ENCODE assay signal across 8 cellular contexts in the genomic region with DNA sequence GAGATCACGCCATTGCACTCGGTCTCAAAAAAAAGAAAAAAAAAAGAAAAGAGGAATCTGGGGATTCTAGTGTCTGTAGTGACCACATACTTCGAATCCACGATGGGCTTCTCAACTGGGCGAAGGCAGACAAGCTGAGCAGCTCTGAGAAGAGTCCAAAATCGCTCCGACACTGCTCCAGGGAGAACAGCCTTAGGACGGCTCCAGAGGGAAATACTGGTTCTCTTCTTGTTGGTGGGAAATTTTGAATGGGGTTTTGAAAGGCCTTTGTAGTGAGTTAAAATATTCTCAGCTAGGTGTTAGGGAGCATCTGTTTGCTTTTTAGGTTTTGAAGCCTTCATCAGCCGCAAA. TPM values are rescaled to one million over a fixed set of nuclear protein-coding genes. Genes with fewer than 3 reads are reported as not detected.
DNase-seq lines count a peak whose midpoint lies in the region; ATAC-seq, FAIRE-seq and TF ChIP-seq lines count a peak whose summit lies in the region.
"Had no signal": no experiment of that assay in that cellular context is flagged by ENCODE, and none has a peak within 500 bp of the region (broad histone marks: within the 10 kb centered on the region; RNA-seq: fewer than 3 reads in every experiment).

No MANE protein-coding gene starts in this region.

- peaks cover 10 to 26% of the 10 kb centered on the region in 2 donors for H3K36me3 Mint-ChIP-seq in stimulated activated naive B cell treated with anti-CD40 and anti-IgM and Interleukin-4, amounts not matched to agents 10 μg/mL and 1 μg/mL and 100 μg/mL, for 72 hours

- H3K27me3 Mint-ChIP-seq in stimulated activated naive B cell treated with anti-CD40 and anti-IgM and Interleukin-4, amounts not matched to agents 10 μg/mL and 1 μg/mL and 100 μg/mL, for 72 hours, result peaks cover 0 to 14% of the 10 kb centered on the region in 2 donors

- H3K4me3 ChIP-seq in IMR-90 (ENCODE audit: insufficient read depth, low read depth, low read length) (no peak overlapping the region), RWPE2 (ENCODE audit: severe bottlenecking) (peak overlapping the region; percentile 86), small intestine (ENCODE audit: low read depth in 1 of 2, low read length in 2 of 2) (no peak overlapping the region)

- H3K56ac ChIP-seq in IMR-90 (ENCODE audit: extremely low read depth, insufficient read depth, low read length), result no peak overlapping the region

- POLR2A ChIA-PET in IMR-90 (lab: Charles Lee; ENCODE audit: unreplicated experiment), result interaction anchor here (1.0 kb wide), 1 partner anchor 13 kb away, joined by 6 read pairs; no protein-coding TSS in a partner anchor

- no peaks in the 10 kb centered on the region for H3K4me1 ChIP-seq in IMR-90 (ENCODE audit: control insufficient read depth, insufficient read depth, low read length)
- H3K4me1 ChIP-seq in RWPE2 (ENCODE audit: insufficient read depth, poor library complexity, severe bottlenecking), result no peaks in the 10 kb centered on the region
- no peaks in the 10 kb centered on the region for H3K4me1 ChIP-seq in small intestine (ENCODE audit: control insufficient read depth in 2 of 2, insufficient read depth in 1 of 2, low read depth in 1 of 2, low read length in 1 of 2)

- H3K23ac ChIP-seq in IMR-90 (ENCODE audit: low read depth, low read length), result no peak overlapping the region

- H3K4me2 ChIP-seq in IMR-90 (ENCODE audit: low read depth, low read length), result no peak overlapping the region

- no peak overlapping the region for H2BK20ac ChIP-seq in IMR-90 (ENCODE audit: low read depth, low read length)

- H2AK9ac ChIP-seq in IMR-90 (replicated peaks; ENCODE audit: low read depth, low read length, poor library complexity), result peak overlapping the region; percentile 75

- no peak overlapping the region for H3K9ac ChIP-seq in IMR-90 (ENCODE audit: low read depth, low read length)

- H4K5ac ChIP-seq in IMR-90 (ENCODE audit: low read depth, low read length), result no peak overlapping the region

- H2BK15ac ChIP-seq in IMR-90 (ENCODE audit: low read depth, low read length), result no peak overlapping the region

- no peak for TF ChIP-seq RAD21 in IMR-90 (IDR thresholded peaks at IDR 0.05; ENCODE audit: low read length)

- no peak overlapping the region for H3K14ac ChIP-seq in IMR-90 (replicated peaks; ENCODE audit: low read depth, low read length)

- H3K27me3 ChIP-seq in IMR-90 (ENCODE audit: control insufficient read depth, insufficient read depth, low read length) (no peaks in the 10 kb centered on the region), RWPE2 (ENCODE audit: insufficient read depth, poor library complexity, severe bottlenecking) (no peaks in the 10 kb centered on the region), small intestine (ENCODE audit: control insufficient read depth in 2 of 2, insufficient read depth in 2 of 2, low read length in 2 of 2) (no peaks in the 10 kb centered on the region)

- no peak overlapping the region; the same call in 1 of the 2 replicates for H2AK5ac ChIP-seq in IMR-90 (ENCODE audit: low read depth, low read length)

- no peak for TF ChIP-seq POLR2A in IMR-90 (IDR thresholded peaks at IDR 0.05; ENCODE audit: low read depth, low read length)

- H3K9me3 Mint-ChIP-seq in stimulated activated naive B cell treated with anti-CD40 and anti-IgM and Interleukin-4, amounts not matched to agents 10 μg/mL and 1 μg/mL and 100 μg/mL, for 72 hours, result no peaks in the 10 kb centered on the region

- CTCF ChIA-PET in IMR-90 (lab: Yijun Ruan, JAX), result no interaction called here

- no peak overlapping the region for H4K8ac ChIP-seq in IMR-90 (ENCODE audit: low read depth in 2 of 2, low read length in 2 of 2)

- dilution Hi-C loops in IMR-90 (cut with HindIII; ENCODE audit: low sequenced_read_pairs, unreplicated experiment), result no loop called here

- no peak overlapping the region for H2BK5ac ChIP-seq in IMR-90 (ENCODE audit: low read depth, low read length, poor library complexity, severe bottlenecking)

- peak overlapping the region; percentile 95 to 100 for H3K4me3 Mint-ChIP-seq in stimulated activated naive B cell treated with anti-CD40 and anti-IgM and Interleukin-4, amounts not matched to agents 10 μg/mL and 1 μg/mL and 100 μg/mL, for 72 hours

- WGBS in IMR-90 (ENCODE audit: extremely low coverage in 2 of 2, insufficient read length in 1 of 2), 2 experiments, result 80% methylated on average over 6 of the region's 9 CpGs; no CpG with 5 or more reads in 1 of the 2 experiments
- WGBS in small intestine, 3 donors, result 57 to 70% (median 69%) methylated on average over 9 of the region's 9 CpGs

- no peak overlapping the region for H2BK120ac ChIP-seq in IMR-90 (ENCODE audit: low read depth, low read length)

- DNase-seq in IMR-90, result no peak
- no peak for DNase-seq in RWPE2 (ENCODE audit: low spot score)
- peak; percentile 21 for DNase-seq in globus pallidus (ENCODE audit: low spot score)
- DNase-seq in stimulated activated naive B cell treated with anti-CD40 and anti-IgM and Interleukin-4, amounts not matched to agents 10 μg/mL and 1 μg/mL and 100 μg/mL, for 72 hours, result no peak
- no peak for DNase-seq in RKO (ENCODE audit: low spot score)
- no peak for DNase-seq in small intestine

- H4K20me1 ChIP-seq in IMR-90 (ENCODE audit: insufficient read depth, low read length), result peaks cover 6% of the 10 kb centered on the region; the same call in 1 of the 2 replicates

- TF ChIP-seq CTCF in IMR-90 (conservative IDR thresholded peaks at IDR 0.05; ENCODE audit: low read depth, low read length) (no peak), RWPE2 (IDR thresholded peaks at IDR 0.05; ENCODE audit: poor library complexity, severe bottlenecking) (no peak)

- H3K27ac ChIP-seq in IMR-90 (ENCODE audit: insufficient read depth, low read length) (no peak overlapping the region), RWPE2 (ENCODE audit: poor library complexity, severe bottlenecking) (no peak overlapping the region), small intestine (ENCODE audit: low read depth in 1 of 2, low read length in 1 of 2) (peak overlapping the region in 1 of 2 donors; percentile 12)

- no peak for ATAC-seq in IMR-90 (ENCODE audit: low read depth)
- no peak for ATAC-seq in RWPE2 (ENCODE audit: low read depth)
- ATAC-seq in stimulated activated naive B cell treated with anti-CD40 and anti-IgM and Interleukin-4, amounts not matched to agents 10 μg/mL and 1 μg/mL and 100 μg/mL, for 72 hours (replicated peaks), result no peak
- no peak for ATAC-seq in GM19397 (IDR thresholded peaks at IDR 0.05; ENCODE audit: unreplicated experiment)

- H3K27ac Mint-ChIP-seq in stimulated activated naive B cell treated with anti-CD40 and anti-IgM and Interleukin-4, amounts not matched to agents 10 μg/mL and 1 μg/mL and 100 μg/mL, for 72 hours, result peak overlapping the region; percentile 100

- H3K4ac ChIP-seq in IMR-90 (ENCODE audit: low read depth, low read length), result no peak overlapping the region

- no TSS peak for BruUV-seq in IMR-90 (replicated peaks; lab: Mats Ljungman, UMichigan)

- H3K36me3 ChIP-seq in IMR-90 (ENCODE audit: control insufficient read depth, insufficient read depth, low read length) (no peaks in the 10 kb centered on the region), RWPE2 (ENCODE audit: low read depth) (no peaks in the 10 kb centered on the region), small intestine (ENCODE audit: control insufficient read depth in 2 of 2, insufficient read depth in 2 of 2, low read length in 2 of 2) (no peaks in the 10 kb centered on the region)

- H3K4me1 Mint-ChIP-seq in stimulated activated naive B cell treated with anti-CD40 and anti-IgM and Interleukin-4, amounts not matched to agents 10 μg/mL and 1 μg/mL and 100 μg/mL, for 72 hours, result peaks cover 30 to 43% of the 10 kb centered on the region in 2 donors

- H3K9me3 ChIP-seq in IMR-90 (ENCODE audit: control insufficient read depth, insufficient read depth, low read length) (no peaks in the 10 kb centered on the region), RWPE2 (ENCODE audit: severe bottlenecking) (no peaks in the 10 kb centered on the region), small intestine (ENCODE audit: control insufficient read depth, low read depth) (no peaks in the 10 kb centered on the region)

- no peak for FAIRE-seq in small intestine (lab: Jason Lieb, UNC)

- no peaks in the 10 kb centered on the region for H3K79me1 ChIP-seq in IMR-90 (ENCODE audit: low read depth in 1 of 2, low read length in 2 of 2)

- no peak overlapping the region for H4K91ac ChIP-seq in IMR-90 (ENCODE audit: insufficient read depth, low read depth, low read length)

- H3K9me1 ChIP-seq in IMR-90 (ENCODE audit: insufficient read depth, low read length), result peaks cover 2% of the 10 kb centered on the region; the same call in 1 of the 2 replicates

- no peak overlapping the region for H3K18ac ChIP-seq in IMR-90 (ENCODE audit: low read depth, low read length)

- in situ Hi-C loops in IMR-90 (cut with MboI; ENCODE audit: low sequenced_read_pairs), result no loop called here

- peak overlapping the region; percentile 65 for H2AFZ ChIP-seq in IMR-90 (replicated peaks; ENCODE audit: low read length, poor library complexity)

- intact Hi-C loops in IMR-90 (cut with micrococcal nuclease), result no loop called here

TF ChIP-seq in IMR-90, 13 proteins besides CTCF, POLR2A, EP300 and RAD21:
- no peak for TF ChIP-seq RFX5 (IDR thresholded peaks at IDR 0.05; ENCODE audit: low read depth, low read length)
TF ChIP-seq in IMR-90: peak in this region for 0.

RNA-seq across cellular contexts. Expression of gene HJV, which starts 18.3 kb away (rescaled TPM):
- not detected in 2 replicates for total RNA-seq in IMR-90 (2012; rRNA removed)
- polyA plus RNA-seq in IMR-90 (2012; rRNA removed) (not detected in 2 replicates), small intestine (not detected)
- polyA plus RNA-seq in IMR-90 (2012; cell fraction: cytosol; rRNA removed), result not detected in 2 replicates
- polyA plus RNA-seq in IMR-90 (2012; cell fraction: nucleus; rRNA removed; ENCODE audit: low replicate concordance), result not detected in 2 replicates
- total RNA-seq: glomerular endothelial cell had no signal

RNA-seq across cellular contexts. Expression of gene TXNIP, which starts 43.4 kb away (rescaled TPM):
- 60.0 and 77.2 TPM in 2 replicates for total RNA-seq in IMR-90 (2012; rRNA removed)
- polyA plus RNA-seq in IMR-90 (2012; rRNA removed), result 21.8 and 36.4 TPM in 2 replicates
- 26.3 and 27.4 TPM in 2 replicates for polyA plus RNA-seq in IMR-90 (2012; cell fraction: cytosol; rRNA removed)
- 16.0 and 36.0 TPM in 2 replicates for polyA plus RNA-seq in IMR-90 (2012; cell fraction: nucleus; rRNA removed; ENCODE audit: low replicate concordance)
- 100 to 1,000 TPM in 2 of 3 donors, 10 to 100 TPM in 1; 85.4 to 362 (median 170) TPM for polyA plus RNA-seq in small intestine
